Comparison of ENCODE assay signal across 10 cellular contexts in the genomic region with DNA sequence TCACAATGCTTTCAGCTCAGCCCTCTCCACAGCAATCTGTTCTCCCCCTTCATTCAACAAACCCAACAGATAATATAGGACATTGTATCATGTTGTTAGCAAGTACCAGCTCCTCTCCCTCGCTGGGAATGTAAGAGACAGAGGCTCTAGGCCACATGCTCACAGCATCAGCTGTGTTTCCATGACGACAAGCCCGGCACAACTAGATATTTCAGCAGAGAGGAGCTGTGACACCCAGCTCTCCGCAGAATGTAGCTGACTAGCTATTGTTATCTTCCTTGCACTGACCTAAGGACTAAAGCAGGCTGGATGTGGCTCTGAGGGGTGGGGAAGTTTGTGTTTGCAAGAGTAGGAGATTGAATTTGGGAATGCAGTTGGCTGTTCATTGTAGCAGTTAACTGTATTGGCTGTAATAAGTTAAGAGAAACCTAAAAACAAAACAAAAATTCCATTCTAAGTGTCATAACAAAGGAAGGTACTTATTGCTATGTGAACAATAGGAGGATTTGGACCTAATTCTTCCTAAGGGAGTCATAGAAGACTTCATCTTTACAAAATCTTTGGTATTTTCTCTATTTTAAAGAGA. TPM values are rescaled to one million over a fixed set of nuclear protein-coding genes. Genes with fewer than 3 reads are reported as not detected.
DNase-seq lines count a peak whose midpoint lies in the region; ATAC-seq, FAIRE-seq and TF ChIP-seq lines count a peak whose summit lies in the region.
"Had no signal": no experiment of that assay in that cellular context is flagged by ENCODE, and none has a peak within 500 bp of the region (broad histone marks: within the 10 kb centered on the region; RNA-seq: fewer than 3 reads in every experiment).

No MANE protein-coding gene starts in this region.

- H3K4me1 Mint-ChIP-seq in astrocyte (ENCODE audit: low read depth, unreplicated experiment) = peaks cover 14% of the 10 kb centered on the region
- no peaks in the 10 kb centered on the region for H3K4me1 Mint-ChIP-seq in activated T-cell treated with anti-CD3 and anti-CD28 coated beads, Interleukin-2, amount 50 U/mL, for 72 hours (ENCODE audit: low read depth)

- peak overlapping the region; percentile 79 for H3K27ac Mint-ChIP-seq in astrocyte (ENCODE audit: unreplicated experiment)
- H3K27ac Mint-ChIP-seq in activated T-cell treated with anti-CD3 and anti-CD28 coated beads, Interleukin-2, amount 50 U/mL, for 72 hours = no peak overlapping the region
- H3K27ac Mint-ChIP-seq: natural killer cell had no signal

- peaks cover 3% of the 10 kb centered on the region for H3K36me3 Mint-ChIP-seq in astrocyte (ENCODE audit: low read depth, unreplicated experiment)
- no peaks in the 10 kb centered on the region for H3K36me3 Mint-ChIP-seq in activated T-cell treated with anti-CD3 and anti-CD28 coated beads, Interleukin-2, amount 50 U/mL, for 72 hours (ENCODE audit: insufficient read depth in 2 of 2)
- H3K36me3 Mint-ChIP-seq: natural killer cell had no signal

- DNase-seq in NCI-H1092 (lab: John Stamatoyannopoulos, UW) = peak; percentile 1
- no peak for DNase-seq in NCI-H1092 treated with DMSO at 0.1 percent for 48 hours (lab: John Stamatoyannopoulos, UW)
- DNase-seq in astrocyte (ENCODE audit: low read depth) = peak; percentile 78
- DNase-seq in right atrium auricular region (ENCODE audit: low spot score) = peak; percentile 63
- peak; percentile 21 for DNase-seq in smooth muscle cell of the brain vasculature (ENCODE audit: low read depth, low spot score)
- no peak for DNase-seq in activated T-cell treated with anti-CD3 and anti-CD28 coated beads, Interleukin-2, amount 50 U/mL, for 72 hours
- DNase-seq in H54 (ENCODE audit: insufficient read length, low spot score) = no peak
- DNase-seq in D341Med (ENCODE audit: low spot score) = no peak
- DNase-seq: natural killer cell had no signal

- H3K36me3 ChIP-seq in astrocyte (ENCODE audit: insufficient read depth, low read length) (no peaks in the 10 kb centered on the region), right atrium auricular region (no peaks in the 10 kb centered on the region)

- H3K27ac ChIP-seq in astrocyte (ENCODE audit: low read depth, low read length) (no peak overlapping the region), right atrium auricular region (peak overlapping the region in 1 of 2 donors; percentile 24)

- peak overlapping the region; percentile 35 for H3K9ac ChIP-seq in astrocyte (ENCODE audit: low read length)

- TF ChIP-seq CTCF in astrocyte (IDR thresholded peaks at IDR 0.05; ENCODE audit: insufficient read depth, low read depth, low read length) (no peak), right atrium auricular region (IDR thresholded peaks at IDR 0.05) (no peak)

- no peak for ATAC-seq in activated T-cell treated with anti-CD3 and anti-CD28 coated beads, Interleukin-2, amount 50 U/mL, for 72 hours (replicated peaks in 1 of 2)

- no peaks in the 10 kb centered on the region for H3K9me3 ChIP-seq in astrocyte (ENCODE audit: insufficient read depth, low read depth, low read length)
- H3K9me3 ChIP-seq in right atrium auricular region = no peaks in the 10 kb centered on the region

- no peaks in the 10 kb centered on the region for H3K27me3 ChIP-seq in astrocyte (ENCODE audit: insufficient read depth, low read length)
- H3K27me3 ChIP-seq in right atrium auricular region = no peaks in the 10 kb centered on the region

- peaks cover 20% of the 10 kb centered on the region for H3K27me3 Mint-ChIP-seq in astrocyte (ENCODE audit: low read depth, unreplicated experiment)
- peaks cover 26% of the 10 kb centered on the region for H3K27me3 Mint-ChIP-seq in activated T-cell treated with anti-CD3 and anti-CD28 coated beads, Interleukin-2, amount 50 U/mL, for 72 hours (ENCODE audit: low read depth)

- no peak overlapping the region for H3K4me3 ChIP-seq in astrocyte (ENCODE audit: insufficient read depth, low read depth, low read length)
- H3K4me3 ChIP-seq in right atrium auricular region = no peak overlapping the region

- H2AFZ ChIP-seq in astrocyte (ENCODE audit: low read depth, low read length) = peak overlapping the region; percentile 48

- no peak overlapping the region for H3K4me3 Mint-ChIP-seq in astrocyte (ENCODE audit: unreplicated experiment)
- H3K4me3 Mint-ChIP-seq in activated T-cell treated with anti-CD3 and anti-CD28 coated beads, Interleukin-2, amount 50 U/mL, for 72 hours = no peak overlapping the region
- H3K4me3 Mint-ChIP-seq: natural killer cell had no signal

- no peaks in the 10 kb centered on the region for H4K20me1 ChIP-seq in astrocyte (ENCODE audit: insufficient read depth, low read length)

- peak overlapping the region; percentile 23 for H3K4me2 ChIP-seq in astrocyte (ENCODE audit: low read length)

- no peaks in the 10 kb centered on the region for H3K4me1 ChIP-seq in astrocyte (ENCODE audit: insufficient read depth, low read length)
- H3K4me1 ChIP-seq in right atrium auricular region = peaks cover 0 to 10% of the 10 kb centered on the region in 2 donors

- TF ChIP-seq POLR2A in H54 (IDR thresholded peaks at IDR 0.05; ENCODE audit: low read depth, low read length) = no peak

- FAIRE-seq in astrocyte (lab: Jason Lieb, UNC) (peak; percentile 64), H54 (lab: Jason Lieb, UNC) (no peak)
- FAIRE-seq: A204.1 had no signal

- no peaks in the 10 kb centered on the region for H3K79me2 ChIP-seq in astrocyte (ENCODE audit: insufficient read depth, low read length)

- no peaks in the 10 kb centered on the region for H3K9me3 Mint-ChIP-seq in astrocyte (ENCODE audit: unreplicated experiment)
- peaks cover 0 to 4% of the 10 kb centered on the region in 2 donors for H3K9me3 Mint-ChIP-seq in activated T-cell treated with anti-CD3 and anti-CD28 coated beads, Interleukin-2, amount 50 U/mL, for 72 hours
- H3K9me3 Mint-ChIP-seq: natural killer cell had no signal

RNA-seq across cellular contexts. Expression of a gene that starts 28.0 kb away (rescaled TPM):
- total RNA-seq in astrocyte (120 and 150 TPM in 2 replicates), right atrium auricular region (10 to 100 TPM; 39.3 to 65.2 TPM)
- total RNA-seq in activated T-cell treated with anti-CD3 and anti-CD28 coated beads, Interleukin-2, amount 50 U/mL, for 72 hours = 10 to 100 TPM; 59.2 to 64.2 TPM

Comparison
In these comparisons a context has a peak if more than half of its experiments do, and no peak if none do; other contexts are left out.
1. DNase-seq: peak in NCI-H1092 (single experiment), astrocyte (single experiment), right atrium auricular region (single experiment) and smooth muscle cell of the brain vasculature (single experiment); none in NCI-H1092 treated with DMSO at 0.1 percent for 48 hours (single experiment), activated T-cell treated with anti-CD3 and anti-CD28 coated beads, Interleukin-2, amount 50 U/mL, for 72 hours (0 of 2), H54 (single experiment) and D341Med (single experiment).